19 cellular contexts compared by ENCODE assay signal in the genomic region with DNA sequence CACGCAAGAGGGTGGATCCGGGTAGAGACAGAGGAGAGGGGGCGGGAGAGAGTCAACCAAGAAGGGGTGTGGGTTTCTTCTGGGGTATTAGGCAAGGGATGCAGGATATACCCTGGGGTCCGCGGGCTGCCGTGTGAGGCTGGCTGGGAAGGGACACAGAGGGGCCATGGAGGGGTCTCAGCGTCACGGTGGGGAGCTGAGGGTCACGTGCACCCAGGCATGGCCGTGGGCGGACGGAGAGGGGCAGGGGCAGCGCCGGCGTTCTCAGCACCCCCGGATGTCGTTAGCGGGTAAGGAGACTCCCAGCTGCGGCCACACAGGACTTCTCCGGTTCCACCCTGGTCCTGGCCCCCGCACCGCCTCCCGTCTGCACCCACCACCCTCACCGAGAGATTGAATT.
"Had no signal": no experiment of that assay in that cellular context is flagged by ENCODE, and none has a peak within 500 bp of the region (broad histone marks: within the 10 kb centered on the region; RNA-seq: fewer than 3 reads in every experiment).

No MANE protein-coding gene starts in this region.

- H3K4me1 ChIP-seq: colonic mucosa, esophagus squamous epithelium, gastroesophageal sphincter, left ventricle myocardium inferior, pancreas had no signal

- H3K27me3 ChIP-seq: colonic mucosa had no signal

- H3K4me3 ChIP-seq: colonic mucosa, esophagus squamous epithelium, gastroesophageal sphincter, left ventricle myocardium inferior, lung, pancreas, smooth muscle cell had no signal

- H3K4me3 Mint-ChIP-seq: immature natural killer cell had no signal

- ATAC-seq: gastroesophageal sphincter, pancreas, right cardiac atrium had no signal

- H3K9me3 ChIP-seq: colonic mucosa, pancreas had no signal

- H3K36me3 ChIP-seq: colonic mucosa, esophagus squamous epithelium, gastroesophageal sphincter, left ventricle myocardium inferior, pancreas had no signal

- DNase-seq: colonic mucosa; dermis blood vessel endothelial cell; esophagus squamous epithelium; foreskin fibroblast; glutamatergic neuron; immature natural killer cell; left ventricle myocardium inferior; mesenchymal stem cell; midbrain; nucleus accumbens; stimulated activated CD4-positive, alpha-beta T cell treated with anti-CD3 and anti-CD28 coated beads, Interleukin-2, amount 100 ng/mL, for 48 hours; stimulated activated naive CD4-positive, alpha-beta T cell treated with Interleukin-2 at 50 U/mL for 16 hours; trophoblast cell had no signal

- H3K4me2 ChIP-seq: smooth muscle cell had no signal

- H3K27ac ChIP-seq: colonic mucosa, esophagus squamous epithelium, gastroesophageal sphincter, left ventricle myocardium inferior, pancreas had no signal

- H3K27ac Mint-ChIP-seq: immature natural killer cell, progenitor cell of endocrine pancreas had no signal
